8 cellular contexts compared by ENCODE assay signal in the genomic region with DNA sequence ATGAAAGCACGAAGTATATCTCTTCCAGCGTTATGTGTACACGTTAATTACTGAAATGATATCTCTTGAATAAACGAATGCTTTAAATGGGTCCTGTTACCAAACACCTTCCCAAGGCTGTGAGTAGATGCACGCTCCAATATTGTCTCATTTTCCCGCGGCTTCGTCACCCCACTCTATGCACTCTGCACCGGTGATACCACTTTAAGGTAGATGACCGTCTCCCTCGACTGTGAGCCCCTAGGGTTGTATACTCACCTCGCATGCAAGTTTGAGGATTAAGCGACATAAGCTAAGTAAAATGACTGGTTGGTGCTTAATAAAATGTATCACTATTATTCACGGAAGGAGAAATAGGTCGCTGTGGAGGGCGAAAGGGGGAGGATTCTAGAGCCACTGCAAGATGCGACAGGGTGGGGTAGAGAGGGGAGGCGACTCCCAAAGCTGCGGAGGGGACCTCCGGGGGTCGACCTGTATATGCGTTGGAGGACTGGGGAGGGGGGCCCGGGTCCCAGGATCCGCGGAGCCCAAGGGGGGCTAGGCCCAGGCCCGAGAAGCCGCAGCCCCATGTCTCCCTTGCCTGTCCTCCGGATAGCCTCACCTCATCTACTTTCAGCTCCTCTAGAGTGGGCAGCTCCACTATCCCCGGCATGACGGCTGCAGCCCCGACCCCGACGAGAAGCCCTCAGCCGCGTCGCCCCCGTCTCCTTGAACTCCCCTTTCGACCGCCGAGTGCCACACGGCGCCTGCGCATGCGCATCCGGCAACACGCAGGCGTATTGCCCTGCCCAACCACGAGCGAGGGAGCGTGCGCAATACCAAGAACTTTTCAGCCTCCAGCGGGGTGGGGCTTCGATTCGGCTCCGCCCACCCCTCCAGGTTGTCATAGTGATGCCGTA. TPM values are rescaled to one million over a fixed set of nuclear protein-coding genes. Genes with fewer than 3 reads are reported as not detected.
A peak's percentile ranks its signal among the peaks of the same experiment; 100 is the strongest.
DNase-seq lines count a peak whose midpoint lies in the region; ATAC-seq and TF ChIP-seq lines count a peak whose summit lies in the region.

Gene MORN5 (plus strand): TSS at position 883 of the 899 bp plus-strand sequence. CDS start 65 bp downstream, outside the sequence.
Gene NDUFA8 (minus strand): TSS at position 754 of the 899 bp plus-strand sequence. CDS start 102 bp downstream, at position 652.

- DNase-seq in NB4 (ENCODE audit: low read depth) (peak; percentile 94), SK-N-DZ (ENCODE audit: low spot score) (peak; percentile 96), globus pallidus (ENCODE audit: low spot score) (peak; percentile 92), non-pigmented ciliary epithelial cell (ENCODE audit: low read depth) (peak; percentile 81), superior temporal gyrus (ENCODE audit: extremely low spot score) (peak; percentile 97)
- peak; percentile 96 for DNase-seq in activated naive CD4-positive, alpha-beta T cell treated with anti-CD3 and anti-CD28 coated beads, Interleukin-2, amount 50 U/mL, for 16 hours

- no peak for TF ChIP-seq CTCF in NB4 (IDR thresholded peaks at IDR 0.05; ENCODE audit: low read depth, low read length)

- peak within 1 kb of the TSS; percentile 96 for H3K4me3 ChIP-seq in GM08714 (ENCODE audit: low read length)
- H3K4me3 ChIP-seq in NB4 (ENCODE audit: low read depth, low read length), result peak within 1 kb of the TSS; percentile 96

- TF ChIP-seq POLR2A in NB4 (IDR thresholded peaks at IDR 0.05; ENCODE audit: extremely low read depth, insufficient read length), result peak; percentile 86

- ATAC-seq in HG02571 (IDR thresholded peaks at IDR 0.05; ENCODE audit: unreplicated experiment), result peak; percentile 91

RNA-seq across cellular contexts. Expression of gene MORN5, which starts in this region (rescaled TPM):
- not detected in 2 replicates for polyA plus RNA-seq in SK-N-DZ (2014; cell fraction: cytosol; rRNA removed)
- not detected in 2 replicates for polyA plus RNA-seq in SK-N-DZ (2014; cell fraction: nucleus; rRNA removed)

RNA-seq across cellular contexts. Expression of gene NDUFA8, which starts in this region (rescaled TPM):
- 38.0 and 51.3 TPM in 2 replicates for polyA plus RNA-seq in SK-N-DZ (2014; cell fraction: cytosol; rRNA removed)
- polyA plus RNA-seq in SK-N-DZ (2014; cell fraction: nucleus; rRNA removed), result 43.3 and 50.4 TPM in 2 replicates

Comparison
In these comparisons a context has a peak if more than half of its experiments do, and no peak if none do; other contexts are left out.
1. Peak in every context shown above with its lines: DNase-seq, ATAC-seq and H3K4me3 ChIP-seq.